8 cellular contexts compared by ENCODE assay signal in the genomic region with DNA sequence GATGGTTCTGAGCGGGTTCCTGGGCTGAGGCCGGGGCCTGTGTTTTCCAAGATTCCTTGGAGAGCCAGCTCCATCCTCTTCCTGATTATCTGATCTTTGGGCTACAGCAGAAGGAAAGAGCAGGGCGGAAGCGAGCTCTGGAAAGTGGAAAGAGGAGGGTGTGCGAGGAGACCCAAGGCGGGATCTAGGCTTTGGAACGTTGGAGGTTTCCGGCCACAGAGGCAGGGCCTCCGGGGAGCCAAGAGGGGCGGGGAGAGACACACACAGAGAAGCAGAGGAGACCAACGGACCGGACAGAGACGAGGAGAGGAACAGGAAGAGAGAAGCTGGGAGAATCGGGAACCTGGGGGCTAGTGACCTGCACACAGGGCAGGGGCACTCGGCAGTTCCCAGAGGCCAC. TPM values are rescaled to one million over a fixed set of nuclear protein-coding genes. Genes with fewer than 3 reads are reported as not detected.
DNase-seq lines count a peak whose midpoint lies in the region; ATAC-seq and TF ChIP-seq lines count a peak whose summit lies in the region.

A gene with protein sequence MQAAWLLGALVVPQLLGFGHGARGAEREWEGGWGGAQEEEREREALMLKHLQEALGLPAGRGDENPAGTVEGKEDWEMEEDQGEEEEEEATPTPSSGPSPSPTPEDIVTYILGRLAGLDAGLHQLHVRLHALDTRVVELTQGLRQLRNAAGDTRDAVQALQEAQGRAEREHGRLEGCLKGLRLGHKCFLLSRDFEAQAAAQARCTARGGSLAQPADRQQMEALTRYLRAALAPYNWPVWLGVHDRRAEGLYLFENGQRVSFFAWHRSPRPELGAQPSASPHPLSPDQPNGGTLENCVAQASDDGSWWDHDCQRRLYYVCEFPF (plus strand): TSS at position 296 of the 400 bp plus-strand sequence. CDS start 162 bp downstream, outside the sequence.

- H3K27me3 ChIP-seq in HAP-1 (ENCODE audit: low read depth) (no peaks in the 10 kb centered on the region), prostate gland (replicated peaks; ENCODE audit: insufficient read depth) (peaks cover 4% of the 10 kb centered on the region)

- TF ChIP-seq CTCF in prostate gland (IDR thresholded peaks at IDR 0.05) = no peak

- no peak for ATAC-seq in GM21526 (IDR thresholded peaks at IDR 0.05; ENCODE audit: low FRiP score, unreplicated experiment)
- no peak for ATAC-seq in GM18870 (IDR thresholded peaks at IDR 0.05; ENCODE audit: unreplicated experiment)

- intact Hi-C loops in prostate gland (cut with DNase I) = no loop called here

- DNase-seq in HAP-1 (ENCODE audit: low spot score in 2 of 2) (no peak), UCSD-AML1 (lab: John Stamatoyannopoulos, UW; ENCODE audit: unreplicated experiment) (peak; percentile 78), glomerular endothelial cell (ENCODE audit: extremely low read depth, low read depth, low spot score) (no peak), prostate gland (ENCODE audit: low spot score) (no peak), NCI-H1417 treated with DMSO at 0.1 percent for 48 hours (lab: John Stamatoyannopoulos, UW) (no peak), superior temporal gyrus (ENCODE audit: extremely low spot score) (no peak)

- H3K9me3 ChIP-seq in HAP-1 (no peaks in the 10 kb centered on the region), prostate gland (no peaks in the 10 kb centered on the region)

- H3K4me1 ChIP-seq in HAP-1 (peaks cover 10% of the 10 kb centered on the region), prostate gland (replicated peaks) (peaks cover 4% of the 10 kb centered on the region)

- no peaks in the 10 kb centered on the region for H3K36me3 ChIP-seq in HAP-1 (replicated peaks)
- H3K36me3 ChIP-seq in prostate gland = no peaks in the 10 kb centered on the region

- no peak for TF ChIP-seq POLR2A in prostate gland (IDR thresholded peaks at IDR 0.05)

- WGBS in prostate gland = 26% methylated on average over 15 of the region's 15 CpGs

- H3K4me3 ChIP-seq in HAP-1 (peak within 1 kb of the TSS; percentile 53), prostate gland (peak within 1 kb of the TSS; percentile 57 to 63)

- H3K27ac ChIP-seq in prostate gland = peak within 1 kb of the TSS; percentile 63 to 77

- in situ Hi-C loops in HAP-1 (cut with MboI; ENCODE audit: low sequenced_read_pairs) = no loop called here

RNA-seq across cellular contexts. Expression of the gene that starts here (rescaled TPM):
- total RNA-seq in glomerular endothelial cell (14.4 and 16.2 TPM in 2 replicates), prostate gland (10 to 100 TPM; 13.8 to 26.2 TPM)
